ENCODE assay signal across 12 cellular contexts in genomic region chr1:60904079-60904852, GRCh38.
DNase-seq lines count a peak whose midpoint lies in the region; ATAC-seq and TF ChIP-seq lines count a peak whose summit lies in the region.
"Had no signal": no experiment of that assay in that cellular context is flagged by ENCODE, and none has a peak within 500 bp of the region (broad histone marks: within the 10 kb centered on the region; RNA-seq: fewer than 3 reads in every experiment).

No MANE protein-coding gene starts in this region.

- BruUV-seq in MCF 10A (replicated peaks; lab: Mats Ljungman, UMichigan) = no TSS peak

- intact Hi-C loops in MCF 10A (cut with micrococcal nuclease) = no loop called here
- intact Hi-C loops in stomach (cut with DNase I; ENCODE audit: low total_unique reads) = no loop called here

- TF ChIP-seq CTCF in MCF 10A (IDR thresholded peaks at IDR 0.05; ENCODE audit: unreplicated experiment) (no peak), right atrium auricular region (IDR thresholded peaks at IDR 0.05) (no peak), stomach (IDR thresholded peaks at IDR 0.05) (no peak)

- WGBS in stomach, 5 donors = 39 to 67% (median 64%) methylated on average over 4 of the region's 4 CpGs

- no peaks in the 10 kb centered on the region for H3K27me3 ChIP-seq in right atrium auricular region
- H3K27me3 ChIP-seq in stomach = no peaks in the 10 kb centered on the region

- no peaks in the 10 kb centered on the region for H3K9me3 Mint-ChIP-seq in MCF 10A (ENCODE audit: unreplicated experiment)
- H3K9me3 Mint-ChIP-seq: HFFc6; memory B cell; stimulated activated naive CD8-positive, alpha-beta T cell treated with anti-CD3 and anti-CD28 coated beads, Interleukin-15, amount 100 ng/mL, for 72 hours; T-helper 2 cell treated with Interferon-gamma antibody and Interleukin-4, amounts not matched to agents 5 μg/mL and 100 μg/mL, for 36 hours had no signal

- H3K4me3 Mint-ChIP-seq in MCF 10A (ENCODE audit: unreplicated experiment) = no peak overlapping the region
- H3K4me3 Mint-ChIP-seq: HFFc6; memory B cell; stimulated activated naive CD8-positive, alpha-beta T cell treated with anti-CD3 and anti-CD28 coated beads, Interleukin-15, amount 100 ng/mL, for 72 hours; T-helper 2 cell treated with Interferon-gamma antibody and Interleukin-4, amounts not matched to agents 5 μg/mL and 100 μg/mL, for 36 hours had no signal

- peaks cover 0 to 36% of the 10 kb centered on the region in 2 donors for H3K4me1 ChIP-seq in right atrium auricular region
- H3K4me1 ChIP-seq in stomach = peaks cover 6 to 29% (median 15%) of the 10 kb centered on the region in 4 donors

- H3K27ac Mint-ChIP-seq in MCF 10A (ENCODE audit: low read depth, unreplicated experiment) = no peak overlapping the region
- H3K27ac Mint-ChIP-seq: HFFc6; memory B cell; stimulated activated naive CD8-positive, alpha-beta T cell treated with anti-CD3 and anti-CD28 coated beads, Interleukin-15, amount 100 ng/mL, for 72 hours; T-helper 2 cell treated with Interferon-gamma antibody and Interleukin-4, amounts not matched to agents 5 μg/mL and 100 μg/mL, for 36 hours had no signal

- no peak for TF ChIP-seq POLR2A in stomach (IDR thresholded peaks at IDR 0.05)

- ATAC-seq in GM19463 (IDR thresholded peaks at IDR 0.05; ENCODE audit: unreplicated experiment) = no peak
- no peak for ATAC-seq in GM21528 (IDR thresholded peaks at IDR 0.05; ENCODE audit: low FRiP score, unreplicated experiment)
- ATAC-seq: stimulated activated naive CD8-positive, alpha-beta T cell treated with anti-CD3 and anti-CD28 coated beads, Interleukin-15, amount 100 ng/mL, for 72 hours had no signal

- no peaks in the 10 kb centered on the region for H3K4me1 Mint-ChIP-seq in MCF 10A (ENCODE audit: insufficient read depth, unreplicated experiment)
- H3K4me1 Mint-ChIP-seq: memory B cell; stimulated activated naive CD8-positive, alpha-beta T cell treated with anti-CD3 and anti-CD28 coated beads, Interleukin-15, amount 100 ng/mL, for 72 hours had no signal

- no peaks in the 10 kb centered on the region for H3K27me3 Mint-ChIP-seq in MCF 10A (ENCODE audit: insufficient read depth, unreplicated experiment)
- H3K27me3 Mint-ChIP-seq: memory B cell; stimulated activated naive CD8-positive, alpha-beta T cell treated with anti-CD3 and anti-CD28 coated beads, Interleukin-15, amount 100 ng/mL, for 72 hours had no signal

- H3K9me3 ChIP-seq in right atrium auricular region (no peaks in the 10 kb centered on the region), stomach (no peaks in the 10 kb centered on the region)

- H3K36me3 ChIP-seq in right atrium auricular region = no peaks in the 10 kb centered on the region
- no peaks in the 10 kb centered on the region for H3K36me3 ChIP-seq in stomach

- POLR2A ChIA-PET in MCF 10A (lab: Yijun Ruan, JAX) = no interaction called here

- CTCF ChIA-PET in MCF 10A (lab: Yijun Ruan, JAX) = no interaction called here

- H3K27ac ChIP-seq in right atrium auricular region (peak overlapping the region; percentile 77 to 89), stomach (peak overlapping the region in 3 of 5 donors; percentile 4 to 40 (median 16))

- DNase-seq in HT1080 (ENCODE audit: low read depth) (peak; percentile 56), MCF 10A (ENCODE audit: unreplicated experiment) (peak; percentile 1), right atrium auricular region (ENCODE audit: low spot score) (peak; percentile 64), stomach (no peak), NCI-H2081 (lab: John Stamatoyannopoulos, UW) (no peak), activated gamma-delta T cell treated with Interleukin-2 at 50 U/mL for 16 hours (no peak)
- DNase-seq: HFFc6; stimulated activated naive CD8-positive, alpha-beta T cell treated with anti-CD3 and anti-CD28 coated beads, Interleukin-15, amount 100 ng/mL, for 72 hours had no signal

- H3K4me3 ChIP-seq in right atrium auricular region (no peak overlapping the region), stomach (no peak overlapping the region)

- TF ChIP-seq EP300 in stomach (IDR thresholded peaks at IDR 0.05) = no peak

- no peaks in the 10 kb centered on the region for H3K36me3 Mint-ChIP-seq in MCF 10A (ENCODE audit: insufficient read depth, unreplicated experiment)
- H3K36me3 Mint-ChIP-seq: memory B cell had no signal

Comparison
In these comparisons a context has a peak if more than half of its experiments do, and no peak if none do; other contexts are left out.
1. DNase-seq: peak in HT1080 (single experiment), MCF 10A (single experiment) and right atrium auricular region (single experiment); none in stomach (single experiment), NCI-H2081 (0 of 2) and activated gamma-delta T cell treated with Interleukin-2 at 50 U/mL for 16 hours (single experiment).